Comparison of ENCODE assay signal across 8 cellular contexts in genomic region chr16:89924298-89924924, GRCh38. TPM values are rescaled to one million over a fixed set of nuclear protein-coding genes. Genes with fewer than 3 reads are reported as not detected.
DNase-seq lines count a peak whose midpoint lies in the region; ATAC-seq and TF ChIP-seq lines count a peak whose summit lies in the region.

No MANE protein-coding gene starts in this region.

- no peak for TF ChIP-seq CTCF in glutamatergic neuron (IDR thresholded peaks at IDR 0.05; ENCODE audit: partially characterized antibody, unreplicated experiment)

- H3K4me1 Mint-ChIP-seq in activated CD4-positive, alpha-beta T cell treated with anti-CD3 and anti-CD28 coated beads, Interleukin-2, amount 10 ng/mL, durations not matched to agents 7 days and 5 days: peaks cover 42% of the 10 kb centered on the region
- peaks cover 9% of the 10 kb centered on the region for H3K4me1 Mint-ChIP-seq in glutamatergic neuron (ENCODE audit: low read depth, unreplicated experiment)

- no peaks in the 10 kb centered on the region for H3K36me3 Mint-ChIP-seq in activated CD4-positive, alpha-beta T cell treated with anti-CD3 and anti-CD28 coated beads, Interleukin-2, amount 10 ng/mL, durations not matched to agents 7 days and 5 days (ENCODE audit: low read depth)
- H3K36me3 Mint-ChIP-seq in glutamatergic neuron (ENCODE audit: unreplicated experiment): no peaks in the 10 kb centered on the region

- CTCF ChIA-PET in activated CD4-positive, alpha-beta T cell treated with anti-CD3 and anti-CD28 coated beads, Interleukin-2, amount 10 ng/mL, durations not matched to agents 7 days and 5 days (lab: Charles Lee): interaction anchor here (1.0 to 1.7 kb wide), 5 partner anchors 11 to 64 kb away, joined by 3 to 4 read pairs (median 4); partner anchors contain the start of gene TCF25

- no peak overlapping the region for H3K27ac Mint-ChIP-seq in activated CD4-positive, alpha-beta T cell treated with anti-CD3 and anti-CD28 coated beads, Interleukin-2, amount 10 ng/mL, durations not matched to agents 7 days and 5 days
- peak overlapping the region; percentile 95 for H3K27ac Mint-ChIP-seq in glutamatergic neuron (ENCODE audit: unreplicated experiment)

- DNase-seq in SKM-1 treated with dmso at 0.1 percent for 144 hours (lab: John Stamatoyannopoulos, UW; ENCODE audit: unreplicated experiment) (peak; percentile 16), SKM-1 (lab: John Stamatoyannopoulos, UW; ENCODE audit: unreplicated experiment) (no peak), NCI-H1105 (lab: John Stamatoyannopoulos, UW) (peak; percentile 47), glutamatergic neuron (peak; percentile 91), ureter (ENCODE audit: low spot score) (peak; percentile 57), superior temporal gyrus (ENCODE audit: extremely low spot score) (no peak)
- peak; percentile 58 for DNase-seq in activated CD4-positive, alpha-beta T cell treated with anti-CD3 and anti-CD28 coated beads, Interleukin-2, amount 10 ng/mL, durations not matched to agents 7 days and 5 days

- POLR2A ChIA-PET in activated CD4-positive, alpha-beta T cell treated with anti-CD3 and anti-CD28 coated beads, Interleukin-2, amount 10 ng/mL, durations not matched to agents 7 days and 5 days (lab: Charles Lee): no interaction called here

- peaks cover 48% of the 10 kb centered on the region for H3K27me3 Mint-ChIP-seq in activated CD4-positive, alpha-beta T cell treated with anti-CD3 and anti-CD28 coated beads, Interleukin-2, amount 10 ng/mL, durations not matched to agents 7 days and 5 days
- H3K27me3 Mint-ChIP-seq in glutamatergic neuron (ENCODE audit: unreplicated experiment): peaks cover 38% of the 10 kb centered on the region

- ATAC-seq in HG03280 (IDR thresholded peaks at IDR 0.05; ENCODE audit: unreplicated experiment): no peak

- no peaks in the 10 kb centered on the region for H3K9me3 Mint-ChIP-seq in activated CD4-positive, alpha-beta T cell treated with anti-CD3 and anti-CD28 coated beads, Interleukin-2, amount 10 ng/mL, durations not matched to agents 7 days and 5 days
- peaks cover 37% of the 10 kb centered on the region for H3K9me3 Mint-ChIP-seq in glutamatergic neuron (ENCODE audit: unreplicated experiment)

- no peak overlapping the region for H3K4me3 Mint-ChIP-seq in activated CD4-positive, alpha-beta T cell treated with anti-CD3 and anti-CD28 coated beads, Interleukin-2, amount 10 ng/mL, durations not matched to agents 7 days and 5 days
- peak overlapping the region; percentile 94 for H3K4me3 Mint-ChIP-seq in glutamatergic neuron (ENCODE audit: unreplicated experiment)

RNA-seq across cellular contexts. Expression of gene TUBB3, which starts 1.3 kb away (rescaled TPM):
- total RNA-seq in activated CD4-positive, alpha-beta T cell treated with anti-CD3 and anti-CD28 coated beads, Interleukin-2, amount 10 ng/mL, durations not matched to agents 7 days and 5 days: 1 to 10 TPM; 1.1 to 1.6 TPM
- total RNA-seq in glutamatergic neuron (ENCODE audit: unreplicated experiment): 3,960 TPM
- 4.1 TPM for total RNA-seq in ureter

RNA-seq across cellular contexts. Expression of gene MC1R, which starts 5.7 kb away (rescaled TPM):
- total RNA-seq in activated CD4-positive, alpha-beta T cell treated with anti-CD3 and anti-CD28 coated beads, Interleukin-2, amount 10 ng/mL, durations not matched to agents 7 days and 5 days: 1 to 10 TPM; 5.0 to 6.6 TPM
- total RNA-seq in glutamatergic neuron (ENCODE audit: unreplicated experiment): 12.8 TPM
- 12.3 TPM for total RNA-seq in ureter

RNA-seq across cellular contexts. Expression of gene DEF8, which starts 24.1 kb away (rescaled TPM):
- 10 to 100 TPM; 30.7 to 35.5 TPM for total RNA-seq in activated CD4-positive, alpha-beta T cell treated with anti-CD3 and anti-CD28 coated beads, Interleukin-2, amount 10 ng/mL, durations not matched to agents 7 days and 5 days
- 96.0 TPM for total RNA-seq in glutamatergic neuron (ENCODE audit: unreplicated experiment)
- 45.9 TPM for total RNA-seq in ureter

RNA-seq across cellular contexts. Expression of gene TCF25, which starts 51.0 kb away (rescaled TPM):
- 100 to 1,000 TPM; 148 to 168 TPM for total RNA-seq in activated CD4-positive, alpha-beta T cell treated with anti-CD3 and anti-CD28 coated beads, Interleukin-2, amount 10 ng/mL, durations not matched to agents 7 days and 5 days
- 272 TPM for total RNA-seq in glutamatergic neuron (ENCODE audit: unreplicated experiment)
- total RNA-seq in ureter: 224 TPM

Comparison
In these comparisons a context has a peak if more than half of its experiments do, and no peak if none do; other contexts are left out.
1. DNase-seq: peak in SKM-1 treated with dmso at 0.1 percent for 144 hours (single experiment), NCI-H1105 (single experiment), activated CD4-positive, alpha-beta T cell treated with anti-CD3 and anti-CD28 coated beads, Interleukin-2, amount 10 ng/mL, durations not matched to agents 7 days and 5 days (single experiment), glutamatergic neuron (single experiment) and ureter (single experiment); none in SKM-1 (single experiment) and superior temporal gyrus (single experiment).
2. RNA of gene TUBB3, which starts 1.3 kb away (total RNA-seq): 3,960 TPM in glutamatergic neuron (single experiment); 4.1 TPM in ureter (single experiment) and 1.1 to 1.6 TPM in activated CD4-positive, alpha-beta T cell treated with anti-CD3 and anti-CD28 coated beads, Interleukin-2, amount 10 ng/mL, durations not matched to agents 7 days and 5 days; every median in the first group is over 100 times any median in the second.